In the genomic region with DNA sequence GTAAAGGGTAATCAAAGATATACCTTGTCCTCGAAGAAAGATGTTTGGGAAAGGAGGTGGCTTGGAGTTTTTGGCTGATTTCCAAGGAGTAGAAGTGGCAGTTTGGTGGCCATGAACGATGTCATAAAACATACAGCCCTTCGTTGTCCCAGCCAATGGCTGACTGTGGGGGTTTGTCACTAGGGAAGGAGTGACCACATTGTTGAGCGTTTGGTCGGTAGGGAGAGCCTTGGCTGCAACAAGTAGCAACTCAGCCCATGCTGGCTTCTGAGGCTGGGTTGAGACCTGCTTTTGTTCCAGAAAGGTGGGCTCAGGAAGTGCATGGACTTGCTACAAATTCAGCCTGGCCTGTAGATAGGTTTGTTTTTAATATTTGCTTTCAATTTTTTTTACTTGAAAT, we compare ENCODE assay signal across 20 cellular contexts.
DNase-seq lines count a peak whose midpoint lies in the region; ATAC-seq, FAIRE-seq and TF ChIP-seq lines count a peak whose summit lies in the region.
"Had no signal": no experiment of that assay in that cellular context is flagged by ENCODE, and none has a peak within 500 bp of the region (broad histone marks: within the 10 kb centered on the region; RNA-seq: fewer than 3 reads in every experiment).

No MANE protein-coding gene starts in this region.

- H3K36me3 ChIP-seq in astrocyte (ENCODE audit: insufficient read depth, low read length) = no peaks in the 10 kb centered on the region

- no peak for ATAC-seq in activated CD8-positive, alpha-beta memory T cell treated with anti-CD3 and anti-CD28 coated beads, Interleukin-2, amount 10 ng/mL, durations not matched to agents 7 days and 5 days
- ATAC-seq: A549, GM12878, HepG2 had no signal

- no peak overlapping the region for H3K4me3 Mint-ChIP-seq in activated CD8-positive, alpha-beta memory T cell treated with anti-CD3 and anti-CD28 coated beads, Interleukin-2, amount 10 ng/mL, durations not matched to agents 7 days and 5 days
- H3K4me3 Mint-ChIP-seq in astrocyte (ENCODE audit: unreplicated experiment) = no peak overlapping the region
- H3K4me3 Mint-ChIP-seq: CD4-positive, alpha-beta T cell; IgD-negative memory B cell had no signal

- no peaks in the 10 kb centered on the region for H4K20me1 ChIP-seq in astrocyte (ENCODE audit: insufficient read depth, low read length)

- H2AFZ ChIP-seq in astrocyte (ENCODE audit: low read depth, low read length) = no peak overlapping the region

- H3K4me3 ChIP-seq in astrocyte (ENCODE audit: insufficient read depth, low read depth, low read length) = no peak overlapping the region
- H3K4me3 ChIP-seq: A549, GM12878 had no signal

- CTCF ChIA-PET in activated CD8-positive, alpha-beta memory T cell treated with anti-CD3 and anti-CD28 coated beads, Interleukin-2, amount 10 ng/mL, durations not matched to agents 7 days and 5 days (lab: Charles Lee) = no interaction called here

- no peaks in the 10 kb centered on the region for H3K36me3 Mint-ChIP-seq in activated CD8-positive, alpha-beta memory T cell treated with anti-CD3 and anti-CD28 coated beads, Interleukin-2, amount 10 ng/mL, durations not matched to agents 7 days and 5 days
- no peaks in the 10 kb centered on the region for H3K36me3 Mint-ChIP-seq in astrocyte (ENCODE audit: low read depth, unreplicated experiment)
- H3K36me3 Mint-ChIP-seq: IgD-negative memory B cell had no signal

- no peaks in the 10 kb centered on the region for H3K4me1 ChIP-seq in astrocyte (ENCODE audit: insufficient read depth, low read length)
- H3K4me1 ChIP-seq: A549 had no signal

- H3K27me3 ChIP-seq in astrocyte (ENCODE audit: insufficient read depth, low read length) = no peaks in the 10 kb centered on the region

- H3K4me1 Mint-ChIP-seq in activated CD8-positive, alpha-beta memory T cell treated with anti-CD3 and anti-CD28 coated beads, Interleukin-2, amount 10 ng/mL, durations not matched to agents 7 days and 5 days = no peaks in the 10 kb centered on the region
- peaks cover 4% of the 10 kb centered on the region for H3K4me1 Mint-ChIP-seq in astrocyte (ENCODE audit: low read depth, unreplicated experiment)

- H3K9me3 Mint-ChIP-seq in activated CD8-positive, alpha-beta memory T cell treated with anti-CD3 and anti-CD28 coated beads, Interleukin-2, amount 10 ng/mL, durations not matched to agents 7 days and 5 days (ENCODE audit: low read depth) = peaks cover 2% of the 10 kb centered on the region
- no peaks in the 10 kb centered on the region for H3K9me3 Mint-ChIP-seq in astrocyte (ENCODE audit: unreplicated experiment)
- H3K9me3 Mint-ChIP-seq: CD4-positive, alpha-beta T cell had no signal

- no peak overlapping the region for H3K9ac ChIP-seq in astrocyte (ENCODE audit: low read length)

- no peak overlapping the region for H3K27ac Mint-ChIP-seq in activated CD8-positive, alpha-beta memory T cell treated with anti-CD3 and anti-CD28 coated beads, Interleukin-2, amount 10 ng/mL, durations not matched to agents 7 days and 5 days
- peak overlapping the region; percentile 83 for H3K27ac Mint-ChIP-seq in astrocyte (ENCODE audit: unreplicated experiment)
- H3K27ac Mint-ChIP-seq: CD4-positive, alpha-beta T cell; IgD-negative memory B cell had no signal

- peaks cover 13% of the 10 kb centered on the region for H3K27me3 Mint-ChIP-seq in activated CD8-positive, alpha-beta memory T cell treated with anti-CD3 and anti-CD28 coated beads, Interleukin-2, amount 10 ng/mL, durations not matched to agents 7 days and 5 days
- H3K27me3 Mint-ChIP-seq in astrocyte (ENCODE audit: low read depth, unreplicated experiment) = peaks cover 2% of the 10 kb centered on the region

- H3K4me2 ChIP-seq in astrocyte (ENCODE audit: low read length) = no peak overlapping the region
- H3K4me2 ChIP-seq: A549 had no signal

- no peaks in the 10 kb centered on the region for H3K79me2 ChIP-seq in astrocyte (ENCODE audit: insufficient read depth, low read length)

- DNase-seq in DMS53 (lab: John Stamatoyannopoulos, UW) (peak; percentile 18), DMS53 treated with DMSO at 0.1 percent for 48 hours (lab: John Stamatoyannopoulos, UW; ENCODE audit: unreplicated experiment) (no peak), astrocyte (ENCODE audit: low read depth) (no peak), dedifferentiated amniotic fluid mesenchymal stem cell (ENCODE audit: extremely low spot score) (no peak), NCI-H69 (lab: John Stamatoyannopoulos, UW) (no peak)
- peak; percentile 12 for DNase-seq in activated CD8-positive, alpha-beta memory T cell treated with anti-CD3 and anti-CD28 coated beads, Interleukin-2, amount 10 ng/mL, durations not matched to agents 7 days and 5 days
- DNase-seq in activated CD8-positive, alpha-beta memory T cell treated with anti-CD3 and anti-CD28 coated beads, Interleukin-2, amount 50 U/mL, for 48 hours = no peak
- DNase-seq: AML-193; CD4-positive, alpha-beta T cell; DMS153; DND-41; EL; GOT3; H7 had no signal

- no peak for TF ChIP-seq CTCF in astrocyte (IDR thresholded peaks at IDR 0.05; ENCODE audit: insufficient read depth, low read depth, low read length)

- H3K9me3 ChIP-seq in astrocyte (ENCODE audit: insufficient read depth, low read depth, low read length) = no peaks in the 10 kb centered on the region
- H3K9me3 ChIP-seq: A549 had no signal

- no peak overlapping the region for H3K27ac ChIP-seq in astrocyte (ENCODE audit: low read depth, low read length)
- H3K27ac ChIP-seq: 22Rv1, C4-2B had no signal

- no peak for FAIRE-seq in astrocyte (lab: Jason Lieb, UNC)
- FAIRE-seq: A549, GM12878, HepG2 had no signal

Comparison
In these comparisons a context has a peak if more than half of its experiments do, and no peak if none do; other contexts are left out.
1. DNase-seq: peak in DMS53 (single experiment) and activated CD8-positive, alpha-beta memory T cell treated with anti-CD3 and anti-CD28 coated beads, Interleukin-2, amount 10 ng/mL, durations not matched to agents 7 days and 5 days (single experiment); none in DMS53 treated with DMSO at 0.1 percent for 48 hours (single experiment), activated CD8-positive, alpha-beta memory T cell treated with anti-CD3 and anti-CD28 coated beads, Interleukin-2, amount 50 U/mL, for 48 hours (single experiment), astrocyte (single experiment), dedifferentiated amniotic fluid mesenchymal stem cell (single experiment) and NCI-H69 (single experiment).